Comparison of ENCODE assay signal across 23 cellular contexts in the genomic region with DNA sequence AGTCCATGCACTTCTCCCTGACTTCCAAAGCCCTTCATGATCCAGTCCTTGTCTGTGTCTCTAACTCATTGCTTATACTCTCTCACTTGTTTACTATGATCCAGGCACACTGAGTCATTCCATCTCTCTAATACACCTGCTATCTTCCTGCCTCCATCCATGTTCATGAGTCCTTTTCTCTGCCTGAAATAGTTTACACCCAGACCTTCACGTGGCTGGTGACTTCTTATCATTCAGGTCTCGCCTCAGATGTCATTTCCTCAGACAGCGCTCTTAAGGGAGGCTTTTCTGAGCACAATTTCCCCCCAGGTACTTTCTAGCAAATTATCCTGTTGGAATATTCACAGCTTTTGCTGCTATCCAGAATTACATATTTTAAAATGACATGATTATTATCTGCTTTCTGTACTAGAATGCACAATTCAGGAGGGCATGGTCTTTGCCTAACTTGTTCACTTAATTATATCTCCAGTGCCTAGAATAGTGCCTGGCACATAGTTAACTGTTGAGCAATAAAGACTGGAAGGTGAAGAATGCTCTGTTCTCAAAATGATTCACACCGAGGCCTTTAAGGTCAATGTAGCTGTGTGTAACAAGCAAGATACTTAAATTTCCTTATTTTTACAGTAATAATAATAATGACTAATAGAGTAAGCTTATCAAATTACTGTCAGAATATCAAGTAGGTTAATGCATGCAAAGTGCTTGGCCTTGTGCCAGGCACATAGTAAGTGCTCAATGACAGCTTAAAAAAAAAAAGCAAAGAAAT.
A peak's percentile ranks its signal among the peaks of the same experiment; 100 is the strongest.
DNase-seq lines count a peak whose midpoint lies in the region; ATAC-seq, FAIRE-seq and TF ChIP-seq lines count a peak whose summit lies in the region.
"Had no signal": no experiment of that assay in that cellular context is flagged by ENCODE, and none has a peak within 500 bp of the region (broad histone marks: within the 10 kb centered on the region; RNA-seq: fewer than 3 reads in every experiment).

No MANE protein-coding gene starts in this region.

- TF ChIP-seq CTCF in foreskin keratinocyte (conservative IDR thresholded peaks at IDR 0.05) (no peak), right atrium auricular region (IDR thresholded peaks at IDR 0.05) (no peak)

- H3K9me3 ChIP-seq in right atrium auricular region = peaks cover 0 to 2% of the 10 kb centered on the region in 2 donors

- no peaks in the 10 kb centered on the region for H3K36me3 ChIP-seq in ACC112 (ENCODE audit: insufficient read depth, low read length)
- H3K36me3 ChIP-seq in right atrium auricular region = no peaks in the 10 kb centered on the region

- no peak overlapping the region for H3K4me3 ChIP-seq in ACC112 (ENCODE audit: low read depth, low read length)
- no peak overlapping the region for H3K4me3 ChIP-seq in right atrium auricular region
- H3K4me3 ChIP-seq: GM23338, PC-9 had no signal

- H3K27ac ChIP-seq in ACC112 (ENCODE audit: low read depth, low read length) = peak overlapping the region; percentile 62
- no peak overlapping the region for H3K27ac ChIP-seq in foreskin keratinocyte
- H3K27ac ChIP-seq in right atrium auricular region = no peak overlapping the region
- H3K27ac ChIP-seq: C4-2B, PC-9 had no signal

- no peaks in the 10 kb centered on the region for H3K27me3 ChIP-seq in ACC112 (ENCODE audit: insufficient read depth, low read length)
- H3K27me3 ChIP-seq in foreskin keratinocyte = no peaks in the 10 kb centered on the region
- no peaks in the 10 kb centered on the region for H3K27me3 ChIP-seq in right atrium auricular region

- H2AFZ ChIP-seq in ACC112 (ENCODE audit: low read length, unreplicated experiment) = no peak overlapping the region
- H2AFZ ChIP-seq: GM23338, PC-9 had no signal

- peaks cover 31% of the 10 kb centered on the region for H3K4me1 ChIP-seq in ACC112 (ENCODE audit: control insufficient read depth, insufficient read depth, low read length, unreplicated experiment)
- no peaks in the 10 kb centered on the region for H3K4me1 ChIP-seq in foreskin keratinocyte
- H3K4me1 ChIP-seq in right atrium auricular region = no peaks in the 10 kb centered on the region

- no peak for TF ChIP-seq POLR2A in GM12891 (IDR thresholded peaks at IDR 0.05; ENCODE audit: low read depth, low read length)

- DNase-seq in NCI-H226 (peak; percentile 71), dermis blood vessel endothelial cell (peak; percentile 36), foreskin keratinocyte (peak in 1 of 2 donors; percentile 29), GM12891 (ENCODE audit: insufficient read length, low spot score) (no peak), right atrium auricular region (ENCODE audit: low spot score) (no peak)
- DNase-seq: COR-L47, DMS53, HFFc6, KBM-7, NCI-H1092, NCI-H2107, NCI-H446, NCI-H748 treated with DMSO at 0.1 percent for 48 hours, PC-9 had no signal

- ATAC-seq in foreskin keratinocyte (peak; percentile 21), GM19395 (IDR thresholded peaks at IDR 0.05; ENCODE audit: unreplicated experiment) (no peak), GM21825 (IDR thresholded peaks at IDR 0.05; ENCODE audit: unreplicated experiment) (no peak)
- ATAC-seq: GM23338, Right ventricle myocardium inferior had no signal

- H3K79me2 ChIP-seq in ACC112 (ENCODE audit: control insufficient read depth, insufficient read depth, low read length, unreplicated experiment) = no peaks in the 10 kb centered on the region

- no peak for FAIRE-seq in GM12891 (lab: Jason Lieb, UNC)
- FAIRE-seq: A204.1, GM12892, GM19239 had no signal

TF ChIP-seq in GM12891, 5 proteins besides CTCF, POLR2A, EP300 and RAD21:
- no peak for TF ChIP-seq TAF1 (IDR thresholded peaks at IDR 0.05; ENCODE audit: low read depth, low read length)
- TF ChIP-seq POU2F2 (IDR thresholded peaks at IDR 0.05; ENCODE audit: low read depth, low read length) = no peak
- no peak for TF ChIP-seq SPI1 (IDR thresholded peaks at IDR 0.05; ENCODE audit: low read depth, low read length)
- no peak for TF ChIP-seq PAX5 (IDR thresholded peaks at IDR 0.05; ENCODE audit: insufficient read depth, low read length, severe bottlenecking)
- TF ChIP-seq POLR2AphosphoS5 (IDR thresholded peaks at IDR 0.05; ENCODE audit: low read depth, low read length) = no peak

Comparison
In these comparisons a context has a peak if more than half of its experiments do, and no peak if none do; other contexts are left out.
1. DNase-seq: peak in NCI-H226 (single experiment) and dermis blood vessel endothelial cell (single experiment); none in GM12891 (single experiment) and right atrium auricular region (single experiment).